ENCODE assay signal across 8 cellular contexts in the genomic region with DNA sequence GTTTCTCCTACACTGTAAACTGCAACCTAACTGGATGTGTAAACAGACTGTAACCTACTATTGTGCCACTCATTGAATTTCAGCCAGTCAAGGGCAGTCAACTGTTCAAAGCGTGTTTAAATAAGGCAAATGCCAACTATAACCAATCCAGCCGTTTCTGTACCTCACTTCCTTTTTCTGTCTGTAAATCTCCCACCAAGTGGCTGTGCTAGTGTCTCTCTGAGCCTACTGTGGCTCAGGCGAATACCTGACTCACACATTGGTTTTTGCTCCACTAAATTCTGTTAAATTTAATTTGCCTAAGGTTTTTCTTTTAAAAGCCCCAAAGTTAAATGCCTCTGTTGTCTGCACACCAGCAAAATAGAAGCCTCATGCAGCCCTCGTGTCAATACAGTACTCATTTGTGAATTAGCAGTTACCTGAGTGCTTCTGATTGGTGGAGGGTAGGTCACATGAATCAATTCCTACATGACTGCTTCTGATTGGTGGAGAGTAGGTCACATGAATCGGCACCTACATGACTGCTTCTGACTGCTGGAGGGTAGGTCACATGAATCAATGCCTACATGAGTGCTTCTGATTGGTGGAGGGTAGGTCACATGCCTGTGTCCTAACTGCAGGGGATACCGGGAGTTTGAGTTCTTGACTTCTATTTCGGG. TPM values are rescaled to one million over a fixed set of nuclear protein-coding genes. Genes with fewer than 3 reads are reported as not detected.
A peak's percentile ranks its signal among the peaks of the same experiment; 100 is the strongest.
DNase-seq lines count a peak whose midpoint lies in the region; ATAC-seq and TF ChIP-seq lines count a peak whose summit lies in the region.

No MANE protein-coding gene starts in this region.

- H3K4me3 Mint-ChIP-seq in CD4-positive, CD25-positive, alpha-beta regulatory T cell: peak overlapping the region; percentile 61 to 77 (median 70)

- WGBS in heart left ventricle, 4 donors: 81 to 84% (median 83%) methylated on average over 7 of the region's 7 CpGs

- TF ChIP-seq POLR2A in heart left ventricle (IDR thresholded peaks at IDR 0.05): no peak

- peaks cover 4% of the 10 kb centered on the region for H3K36me3 Mint-ChIP-seq in CD4-positive, CD25-positive, alpha-beta regulatory T cell

- no peak for TF ChIP-seq CTCF in heart left ventricle (IDR thresholded peaks at IDR 0.05)

- H3K27ac ChIP-seq in CD4-positive, CD25-positive, alpha-beta regulatory T cell (ENCODE audit: insufficient read depth, low read length, poor library complexity, severe bottlenecking): peak overlapping the region; percentile 98
- no peak overlapping the region for H3K27ac ChIP-seq in heart left ventricle

- no peaks in the 10 kb centered on the region for H3K27me3 ChIP-seq in CD4-positive, CD25-positive, alpha-beta regulatory T cell (ENCODE audit: control insufficient read depth, insufficient read depth, low read length)
- no peaks in the 10 kb centered on the region for H3K27me3 ChIP-seq in heart left ventricle

- peaks cover 59% of the 10 kb centered on the region for H3K4me1 ChIP-seq in CD4-positive, CD25-positive, alpha-beta regulatory T cell (ENCODE audit: control insufficient read depth, insufficient read depth, low read length, poor library complexity, severe bottlenecking)
- H3K4me1 ChIP-seq in heart left ventricle: peaks cover 0 to 20% (median 0%) of the 10 kb centered on the region in 12 donors

- H3K27ac Mint-ChIP-seq in CD4-positive, CD25-positive, alpha-beta regulatory T cell: peak overlapping the region; percentile 98 to 100 (median 99)

- H3K4me1 Mint-ChIP-seq in CD4-positive, CD25-positive, alpha-beta regulatory T cell: peaks cover 23 to 76% (median 58%) of the 10 kb centered on the region in 4 donors

- peaks cover 0 to 1% (median 0%) of the 10 kb centered on the region in 7 donors for H3K9me3 Mint-ChIP-seq in CD4-positive, CD25-positive, alpha-beta regulatory T cell

- peak overlapping the region; percentile 24 for H3K4me3 ChIP-seq in CD4-positive, CD25-positive, alpha-beta regulatory T cell (ENCODE audit: low read depth, low read length)
- H3K4me3 ChIP-seq in heart left ventricle: no peak overlapping the region

- peaks cover 4% of the 10 kb centered on the region for H3K27me3 Mint-ChIP-seq in CD4-positive, CD25-positive, alpha-beta regulatory T cell

- intact Hi-C loops in heart left ventricle (cut with DNase I): no loop called here

- no peaks in the 10 kb centered on the region for H3K9me3 ChIP-seq in CD4-positive, CD25-positive, alpha-beta regulatory T cell (ENCODE audit: control insufficient read depth in 2 of 2, low read length in 2 of 2)
- H3K9me3 ChIP-seq in heart left ventricle: no peaks in the 10 kb centered on the region

- H3K36me3 ChIP-seq in CD4-positive, CD25-positive, alpha-beta regulatory T cell (ENCODE audit: control insufficient read depth, insufficient read depth, low read length): no peaks in the 10 kb centered on the region
- H3K36me3 ChIP-seq in heart left ventricle: no peaks in the 10 kb centered on the region

- peak in 2 of 3 donors; percentile 33 to 77 for DNase-seq in CD4-positive, CD25-positive, alpha-beta regulatory T cell
- DNase-seq in H4 (ENCODE audit: low spot score) (peak; percentile 90), SHP77 (lab: John Stamatoyannopoulos, UW) (peak; percentile 5 to 12), germinal center (ENCODE audit: low spot score) (peak; percentile 47), HK-2 (ENCODE audit: unreplicated experiment) (no peak), HPDE6-E6E7 (ENCODE audit: extremely low spot score) (no peak), heart left ventricle (no peak)

- peak; percentile 55 to 60 for ATAC-seq in CD4-positive, CD25-positive, alpha-beta regulatory T cell (ENCODE audit: low read depth in 2 of 2)
- ATAC-seq in heart left ventricle: no peak
- ATAC-seq in GM21619 (IDR thresholded peaks at IDR 0.05; ENCODE audit: unreplicated experiment): no peak

RNA-seq across cellular contexts. Expression of gene CCR7, which starts 31.1 kb away (rescaled TPM):
- total RNA-seq in CD4-positive, CD25-positive, alpha-beta regulatory T cell: 192 TPM
- 100 to 1,000 TPM; 351 to 828 (median 609) TPM for polyA plus RNA-seq in CD4-positive, CD25-positive, alpha-beta regulatory T cell
- total RNA-seq in H4 (2014; rRNA removed; shearing (Covaris generic)): not detected in 2 replicates
- total RNA-seq in heart left ventricle: 1 to 10 TPM in 1 of 9 donors, under 1 TPM in 5, not detected in 3; 0.09 to 2.2 (median 0.23) TPM
- polyA plus RNA-seq in heart left ventricle: under 1 TPM; 0.15 to 0.35 TPM

RNA-seq across cellular contexts. Expression of gene SMARCE1, which starts 51.2 kb away (rescaled TPM):
- 76.9 TPM for total RNA-seq in CD4-positive, CD25-positive, alpha-beta regulatory T cell
- polyA plus RNA-seq in CD4-positive, CD25-positive, alpha-beta regulatory T cell: 100 to 1,000 TPM; 169 to 228 (median 179) TPM
- 68.5 and 92.5 TPM in 2 replicates for total RNA-seq in H4 (2014; rRNA removed; shearing (Covaris generic))
- 10 to 100 TPM; 51.8 to 88.0 (median 59.4) TPM for total RNA-seq in heart left ventricle
- polyA plus RNA-seq in heart left ventricle: 10 to 100 TPM; 38.6 to 60.9 TPM

Comparison
In these comparisons a context has a peak if more than half of its experiments do, and no peak if none do; other contexts are left out.
1. ATAC-seq: peak in CD4-positive, CD25-positive, alpha-beta regulatory T cell (2 of 2); none in heart left ventricle (0 of 4) and GM21619 (single experiment).
2. DNase-seq: peak in CD4-positive, CD25-positive, alpha-beta regulatory T cell (2 of 3), H4 (single experiment), SHP77 (2 of 2) and germinal center (single experiment); none in HK-2 (single experiment), HPDE6-E6E7 (single experiment) and heart left ventricle (0 of 5).
3. RNA of gene CCR7, which starts 31.1 kb away (total RNA-seq): 192 TPM in CD4-positive, CD25-positive, alpha-beta regulatory T cell (single experiment); 0.09 to 2.2 TPM in heart left ventricle and not detected in H4; every median in the first group is over 10 times any median in the second.